30 cellular contexts compared by ENCODE assay signal in the genomic region with DNA sequence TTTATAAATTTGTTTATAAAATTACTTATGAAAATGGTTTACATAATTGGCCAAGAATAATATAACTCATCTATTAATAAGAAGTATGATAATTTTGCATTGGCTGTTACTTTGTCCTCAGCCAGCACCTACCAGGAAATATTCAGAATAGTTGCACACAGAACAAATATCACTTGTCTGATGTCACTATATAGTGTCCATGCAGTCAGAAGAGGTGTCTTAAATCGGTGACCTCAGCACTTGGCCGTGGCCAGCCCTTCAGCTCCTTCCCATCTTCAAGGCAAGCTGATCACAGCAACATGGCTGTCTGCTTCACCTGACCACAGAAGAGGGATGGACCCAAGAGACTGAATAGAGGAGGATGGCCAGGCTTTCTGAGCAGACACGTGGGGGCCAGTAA. TPM values are rescaled to one million over a fixed set of nuclear protein-coding genes. Genes with fewer than 3 reads are reported as not detected.
"Had no signal": no experiment of that assay in that cellular context is flagged by ENCODE, and none has a peak within 500 bp of the region (broad histone marks: within the 10 kb centered on the region; RNA-seq: fewer than 3 reads in every experiment).

No MANE protein-coding gene starts in this region.

- H3K27me3 ChIP-seq: ascending aorta, breast epithelium, colonic mucosa had no signal

- H3K27ac ChIP-seq: ascending aorta, breast epithelium, cardiac muscle cell, colonic mucosa, dorsolateral prefrontal cortex had no signal

- H3K4me1 Mint-ChIP-seq: activated CD4-positive, alpha-beta memory T cell treated with anti-CD3 and anti-CD28 coated beads, Interleukin-2, amount 10 ng/mL, durations not matched to agents 7 days and 5 days; activated CD4-positive, alpha-beta T cell treated with anti-CD3 and anti-CD28 coated beads for 36 hours; activated CD4-positive, alpha-beta T cell treated with anti-CD3 and anti-CD28 coated beads, Interleukin-2, amount 10 ng/mL, durations not matched to agents 24 days and 14 days; activated naive CD4-positive, alpha-beta T cell treated with anti-CD3 and anti-CD28 coated beads, Interleukin-2, amount 10 ng/mL, durations not matched to agents 7 days and 5 days; T-helper 17 cell had no signal

- DNase-seq: activated CD4-positive, alpha-beta memory T cell treated with anti-CD3 and anti-CD28 coated beads, Interleukin-2, amount 10 ng/mL, durations not matched to agents 7 days and 5 days; activated CD4-positive, alpha-beta T cell treated with anti-CD3 and anti-CD28 coated beads for 36 hours; activated CD4-positive, alpha-beta T cell treated with anti-CD3 and anti-CD28 coated beads, Interleukin-2, amount 10 ng/mL, durations not matched to agents 24 days and 14 days; activated CD4-positive, CD25-positive, alpha-beta regulatory T cell; activated CD4-positive, CD25-positive, alpha-beta regulatory T cell treated with anti-CD3 and anti-CD28 coated beads, Interleukin-2, amount 50 U/mL, for 72 hours; activated CD8-positive, alpha-beta memory T cell treated with anti-CD3 and anti-CD28 coated beads, Interleukin-2, amount 50 U/mL, for 48 hours; activated gamma-delta T cell; activated naive CD4-positive, alpha-beta T cell; activated naive CD4-positive, alpha-beta T cell treated with anti-CD3 and anti-CD28 coated beads, Interleukin-2, amount 10 ng/mL, durations not matched to agents 7 days and 5 days; activated naive CD8-positive, alpha-beta T cell treated with anti-CD3 and anti-CD28 coated beads, Interleukin-2, amount 10 ng/mL, durations not matched to agents 7 days and 5 days; activated T-cell treated with anti-CD3 and anti-CD28 coated beads for 4 hours; activated T-cell treated with anti-CD3 and anti-CD28 coated beads, Interleukin-2, amount 50 U/mL, for 24 hours; activated T-cell treated with anti-CD3 and anti-CD28 coated beads, Interleukin-2, amount 50 U/mL, for 72 hours; central memory CD4-positive, alpha-beta T cell; cerebellar nuclear complex; colonic mucosa; dorsolateral prefrontal cortex; effector memory CD4-positive, alpha-beta T cell; endodermal cell; foreskin fibroblast; T-helper 1 cell; T-helper 17 cell; T1000 had no signal

- H3K4me3 ChIP-seq: ascending aorta, breast epithelium, cardiac muscle cell, colonic mucosa, dorsolateral prefrontal cortex had no signal

- H3K4me3 Mint-ChIP-seq: activated CD4-positive, alpha-beta memory T cell treated with anti-CD3 and anti-CD28 coated beads, Interleukin-2, amount 10 ng/mL, durations not matched to agents 7 days and 5 days; activated CD4-positive, alpha-beta T cell treated with anti-CD3 and anti-CD28 coated beads for 36 hours; activated CD4-positive, alpha-beta T cell treated with anti-CD3 and anti-CD28 coated beads, Interleukin-2, amount 10 ng/mL, durations not matched to agents 24 days and 14 days; activated naive CD4-positive, alpha-beta T cell treated with anti-CD3 and anti-CD28 coated beads, Interleukin-2, amount 10 ng/mL, durations not matched to agents 7 days and 5 days; activated naive CD8-positive, alpha-beta T cell treated with anti-CD3 and anti-CD28 coated beads, Interleukin-2, amount 10 ng/mL, durations not matched to agents 7 days and 5 days; activated T-cell treated with anti-CD3 and anti-CD28 coated beads, Interleukin-2, amount 50 U/mL, for 24 hours; activated T-cell treated with anti-CD3 and anti-CD28 coated beads, Interleukin-2, amount 50 U/mL, for 72 hours; brain; dendritic cell treated with granulocyte-macrophage colony-stimulating factor and Interleukin-4, amounts not matched to agents 40 ng/mL and 50 ng/mL, for 4 days; endodermal cell; T-helper 17 cell; T-helper 2 cell treated with Interferon-gamma antibody and Interleukin-4, amounts not matched to agents 5 μg/mL and 100 μg/mL, for 36 hours had no signal

- H3K27me3 Mint-ChIP-seq: activated CD4-positive, alpha-beta memory T cell treated with anti-CD3 and anti-CD28 coated beads, Interleukin-2, amount 10 ng/mL, durations not matched to agents 7 days and 5 days; activated CD4-positive, alpha-beta T cell treated with anti-CD3 and anti-CD28 coated beads, Interleukin-2, amount 10 ng/mL, durations not matched to agents 24 days and 14 days; activated naive CD4-positive, alpha-beta T cell treated with anti-CD3 and anti-CD28 coated beads, Interleukin-2, amount 10 ng/mL, durations not matched to agents 7 days and 5 days; brain; dendritic cell treated with granulocyte-macrophage colony-stimulating factor and Interleukin-4, amounts not matched to agents 40 ng/mL and 50 ng/mL, for 4 days; T-helper 17 cell had no signal

- H3K9me3 Mint-ChIP-seq: activated CD4-positive, alpha-beta memory T cell treated with anti-CD3 and anti-CD28 coated beads, Interleukin-2, amount 10 ng/mL, durations not matched to agents 7 days and 5 days; activated CD4-positive, alpha-beta T cell treated with anti-CD3 and anti-CD28 coated beads, Interleukin-2, amount 10 ng/mL, durations not matched to agents 24 days and 14 days; activated naive CD4-positive, alpha-beta T cell treated with anti-CD3 and anti-CD28 coated beads, Interleukin-2, amount 10 ng/mL, durations not matched to agents 7 days and 5 days; activated naive CD8-positive, alpha-beta T cell treated with anti-CD3 and anti-CD28 coated beads, Interleukin-2, amount 10 ng/mL, durations not matched to agents 7 days and 5 days; activated T-cell treated with anti-CD3 and anti-CD28 coated beads, Interleukin-2, amount 50 U/mL, for 24 hours; activated T-cell treated with anti-CD3 and anti-CD28 coated beads, Interleukin-2, amount 50 U/mL, for 72 hours; dendritic cell treated with granulocyte-macrophage colony-stimulating factor and Interleukin-4, amounts not matched to agents 40 ng/mL and 50 ng/mL, for 4 days; endodermal cell; T-helper 2 cell treated with Interferon-gamma antibody and Interleukin-4, amounts not matched to agents 5 μg/mL and 100 μg/mL, for 36 hours had no signal

- H3K36me3 Mint-ChIP-seq: activated naive CD4-positive, alpha-beta T cell treated with anti-CD3 and anti-CD28 coated beads, Interleukin-2, amount 10 ng/mL, durations not matched to agents 7 days and 5 days; activated naive CD4-positive, alpha-beta T cell treated with anti-CD3 and anti-CD28 coated beads, Interleukin-2, amount 50 U/mL, for 72 hours; activated naive CD8-positive, alpha-beta T cell treated with anti-CD3 and anti-CD28 coated beads, Interleukin-2, amount 10 ng/mL, durations not matched to agents 7 days and 5 days had no signal

- H3K27ac Mint-ChIP-seq: activated CD4-positive, alpha-beta memory T cell treated with anti-CD3 and anti-CD28 coated beads, Interleukin-2, amount 10 ng/mL, durations not matched to agents 7 days and 5 days; activated CD4-positive, alpha-beta T cell treated with anti-CD3 and anti-CD28 coated beads for 36 hours; activated CD4-positive, alpha-beta T cell treated with anti-CD3 and anti-CD28 coated beads, Interleukin-2, amount 10 ng/mL, durations not matched to agents 24 days and 14 days; activated naive CD4-positive, alpha-beta T cell treated with anti-CD3 and anti-CD28 coated beads, Interleukin-2, amount 10 ng/mL, durations not matched to agents 7 days and 5 days; activated naive CD4-positive, alpha-beta T cell treated with anti-CD3 and anti-CD28 coated beads, Interleukin-2, amount 50 U/mL, for 72 hours; activated naive CD8-positive, alpha-beta T cell treated with anti-CD3 and anti-CD28 coated beads, Interleukin-2, amount 10 ng/mL, durations not matched to agents 7 days and 5 days; activated T-cell treated with anti-CD3 and anti-CD28 coated beads, Interleukin-2, amount 50 U/mL, for 24 hours; activated T-cell treated with anti-CD3 and anti-CD28 coated beads, Interleukin-2, amount 50 U/mL, for 72 hours; dendritic cell treated with granulocyte-macrophage colony-stimulating factor and Interleukin-4, amounts not matched to agents 40 ng/mL and 50 ng/mL, for 4 days; endodermal cell; T-helper 17 cell; T-helper 2 cell treated with Interferon-gamma antibody and Interleukin-4, amounts not matched to agents 5 μg/mL and 100 μg/mL, for 36 hours had no signal

- H3K36me3 ChIP-seq: ascending aorta, breast epithelium, cardiac muscle cell, colonic mucosa had no signal

- H3K4me1 ChIP-seq: ascending aorta, breast epithelium, colonic mucosa had no signal

- H3K9me3 ChIP-seq: ascending aorta, breast epithelium, colonic mucosa had no signal

RNA-seq across cellular contexts. Expression of a gene that starts 22.3 kb away (rescaled TPM):
- total RNA-seq: activated CD4-positive, alpha-beta memory T cell treated with anti-CD3 and anti-CD28 coated beads, Interleukin-2, amount 10 ng/mL, durations not matched to agents 7 days and 5 days; activated CD4-positive, alpha-beta T cell treated with anti-CD3 and anti-CD28 coated beads for 36 hours; activated CD4-positive, alpha-beta T cell treated with anti-CD3 and anti-CD28 coated beads, Interleukin-2, amount 10 ng/mL, durations not matched to agents 24 days and 14 days; activated naive CD4-positive, alpha-beta T cell treated with anti-CD3 and anti-CD28 coated beads, Interleukin-2, amount 50 U/mL, for 72 hours; activated naive CD8-positive, alpha-beta T cell treated with anti-CD3 and anti-CD28 coated beads, Interleukin-2, amount 10 ng/mL, durations not matched to agents 7 days and 5 days; activated T-cell treated with anti-CD3 and anti-CD28 coated beads, Interleukin-2, amount 50 U/mL, for 72 hours had no signal
